1 cellular context compared by ENCODE assay signal in the genomic region with DNA sequence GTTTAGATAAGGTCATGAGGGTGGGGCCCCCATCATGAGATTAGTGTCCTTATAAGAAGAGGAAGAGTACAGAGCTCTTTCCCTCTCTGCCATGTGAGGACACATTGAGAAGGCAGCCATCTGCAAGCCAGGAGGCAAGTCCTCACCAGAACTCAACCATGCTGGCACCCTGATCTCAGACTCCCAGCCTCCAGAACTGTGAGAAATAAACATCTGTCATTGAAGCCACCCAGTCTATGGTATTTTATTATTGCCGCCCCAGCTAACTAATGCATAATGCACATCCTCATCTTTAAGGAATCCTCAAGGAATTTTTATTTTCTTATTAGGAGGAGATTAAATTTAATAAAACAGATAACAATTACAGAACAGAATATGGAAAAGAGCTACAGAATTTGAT.
TF ChIP-seq lines count a peak whose summit lies in the region.

No MANE protein-coding gene starts in this region.

TF ChIP-seq in SK-N-SH, 30 proteins besides CTCF, POLR2A, EP300 and RAD21:
- no peak for TF ChIP-seq REST (IDR thresholded peaks at IDR 0.05; ENCODE audit: low read depth, low read length)
- no peak for TF ChIP-seq JUND (IDR thresholded peaks at IDR 0.05)
- no peak for TF ChIP-seq TAF1 (IDR thresholded peaks at IDR 0.05; ENCODE audit: borderline replicate concordance, low read depth, low read length)
